Comparison of ENCODE assay signal across 8 cellular contexts in genomic region chr17:76515291-76515949, GRCh38.
A peak's percentile ranks its signal among the peaks of the same experiment; 100 is the strongest.
DNase-seq lines count a peak whose midpoint lies in the region; ATAC-seq and TF ChIP-seq lines count a peak whose summit lies in the region.

No MANE protein-coding gene starts in this region.

- no peak overlapping the region for H3K4me3 ChIP-seq in DND-41 (ENCODE audit: low read depth in 1 of 2, low read length in 2 of 2)
- peak overlapping the region; percentile 47 for H3K4me3 ChIP-seq in coronary artery
- H3K4me3 ChIP-seq in stomach smooth muscle (ENCODE audit: low read length in 2 of 2), result peak overlapping the region in 1 of 2 donors; percentile 59

- TF ChIP-seq CTCF in DND-41 (IDR thresholded peaks at IDR 0.05; ENCODE audit: borderline replicate concordance, extremely low read depth, low read length, poor library complexity, severe bottlenecking) (no peak), coronary artery (IDR thresholded peaks at IDR 0.05) (no peak), nephron (IDR thresholded peaks at IDR 0.05; ENCODE audit: unreplicated experiment in 3 of 3) (no peak)

- no peaks in the 10 kb centered on the region for H3K9me3 Mint-ChIP-seq in nephron

- H3K4me3 Mint-ChIP-seq in nephron, result peak overlapping the region in 1 of 3 experiments; percentile 18

- no peaks in the 10 kb centered on the region for H3K36me3 Mint-ChIP-seq in nephron (ENCODE audit: low read depth)

- H3K9me3 ChIP-seq in DND-41 (ENCODE audit: insufficient read depth, low read length, severe bottlenecking) (no peaks in the 10 kb centered on the region), stomach smooth muscle (ENCODE audit: control insufficient read depth in 2 of 2, low read length in 2 of 2) (no peaks in the 10 kb centered on the region)

- peak overlapping the region; percentile 75 to 95 (median 92) for H3K27ac Mint-ChIP-seq in nephron

- peak; percentile 64 for ATAC-seq in DND-41 (ENCODE audit: insufficient read depth, low read depth)
- ATAC-seq in HG03135 (IDR thresholded peaks at IDR 0.05; ENCODE audit: unreplicated experiment), result peak; percentile 58
- no peak for ATAC-seq in HG02623 (IDR thresholded peaks at IDR 0.05; ENCODE audit: unreplicated experiment)

- no peaks in the 10 kb centered on the region for H3K79me2 ChIP-seq in DND-41 (ENCODE audit: insufficient read depth, low read length)

- H3K4me1 ChIP-seq in DND-41 (ENCODE audit: insufficient read depth, low read length) (peaks cover 7% of the 10 kb centered on the region), stomach smooth muscle (ENCODE audit: control insufficient read depth, insufficient read depth, low read length) (peaks cover 2% of the 10 kb centered on the region)

- no peaks in the 10 kb centered on the region for H4K20me1 ChIP-seq in DND-41 (ENCODE audit: insufficient read depth, low read length)

- H3K27ac ChIP-seq in DND-41 (ENCODE audit: low read length), result no peak overlapping the region
- peak overlapping the region; percentile 38 to 80 for H3K27ac ChIP-seq in coronary artery
- H3K27ac ChIP-seq in stomach smooth muscle (ENCODE audit: low read length), result peak overlapping the region; percentile 31

- H3K9ac ChIP-seq in DND-41 (ENCODE audit: low read depth, low read length), result no peak overlapping the region
- H3K9ac ChIP-seq in stomach smooth muscle (ENCODE audit: low read length in 2 of 2), result peak overlapping the region in 1 of 2 donors; percentile 29

- H3K27me3 ChIP-seq in DND-41 (ENCODE audit: insufficient read depth, low read length, poor library complexity) (no peaks in the 10 kb centered on the region), stomach smooth muscle (ENCODE audit: control insufficient read depth in 1 of 2, insufficient read depth in 2 of 2, low read length in 2 of 2) (peaks cover 0 to 2% of the 10 kb centered on the region in 2 donors)

- H3K4me2 ChIP-seq in DND-41 (ENCODE audit: insufficient read depth, low read length), result no peak overlapping the region

- H2AFZ ChIP-seq in DND-41 (ENCODE audit: low read depth, low read length), result no peak overlapping the region

- peaks cover 14% of the 10 kb centered on the region for H3K27me3 Mint-ChIP-seq in nephron (ENCODE audit: low read depth)

- peaks cover 51% of the 10 kb centered on the region for H3K4me1 Mint-ChIP-seq in nephron

- H3K36me3 ChIP-seq in DND-41 (ENCODE audit: insufficient read depth, low read length), result no peaks in the 10 kb centered on the region
- H3K36me3 ChIP-seq in stomach smooth muscle (ENCODE audit: control insufficient read depth in 2 of 2, insufficient read depth in 2 of 2, low read length in 2 of 2), result no peaks in the 10 kb centered on the region

- DNase-seq in DND-41 (peak; percentile 21), coronary artery (ENCODE audit: low spot score) (peak; percentile 91), NCI-H2227 treated with DMSO at 0.1 percent for 48 hours (lab: John Stamatoyannopoulos, UW) (no peak)
- peak; percentile 86 for DNase-seq in activated CD4-positive, alpha-beta T cell treated with anti-CD3 and anti-CD28 coated beads for 48 hours
